Comparison of ENCODE assay signal across 1 cellular context in genomic region chr7:43570688-43571365, GRCh38.
TF ChIP-seq lines count a peak whose summit lies in the region.

No MANE protein-coding gene starts in this region.

TF ChIP-seq in GM12878, 131 proteins besides CTCF, POLR2A, EP300 and RAD21 (continued from another document):
- TF ChIP-seq CEBPZ (IDR thresholded peaks at IDR 0.05; ENCODE audit: low read depth, low read length), result no peak
- TF ChIP-seq KAT2A (conservative IDR thresholded peaks at IDR 0.05; ENCODE audit: control insufficient read depth, low read depth, low read length), result no peak
- no peak for TF ChIP-seq USF2 (IDR thresholded peaks at IDR 0.05; ENCODE audit: borderline replicate concordance, low read depth, low read length)
- TF ChIP-seq IRF3 (IDR thresholded peaks at IDR 0.05), result no peak
- TF ChIP-seq YBX1 (IDR thresholded peaks at IDR 0.05), result no peak
- no peak for TF ChIP-seq ZBTB40 (IDR thresholded peaks at IDR 0.05; ENCODE audit: borderline replicate concordance)
- TF ChIP-seq ZSCAN29 (IDR thresholded peaks at IDR 0.05), result no peak
